In genomic region chr11:47257518-47258316, GRCh38 we compare ENCODE assay signal across 1 cellular context.
TF ChIP-seq lines count a peak whose summit lies in the region.

TSS of gene NR1H3 (plus strand) at chr11:47257996. CDS start at chr11:47259217, 1,221 bp downstream.

TF ChIP-seq in K562, 482 proteins besides CTCF, POLR2A, EP300 and RAD21 (continued from another document and continues in another):
- TF ChIP-seq SMAD1 (IDR thresholded peaks at IDR 0.05; ENCODE audit: low read depth, low read length, partially characterized antibody) = no peak
- peak; percentile 37; the same call in 1 of the 2 replicates for TF ChIP-seq RBFOX2 (IDR thresholded peaks at IDR 0.05; ENCODE audit: low read depth, low read length)
- no peak for TF ChIP-seq SREBF1 (IDR thresholded peaks at IDR 0.05; ENCODE audit: borderline replicate concordance, low read depth, low read length)
- TF ChIP-seq, protein P1, sequence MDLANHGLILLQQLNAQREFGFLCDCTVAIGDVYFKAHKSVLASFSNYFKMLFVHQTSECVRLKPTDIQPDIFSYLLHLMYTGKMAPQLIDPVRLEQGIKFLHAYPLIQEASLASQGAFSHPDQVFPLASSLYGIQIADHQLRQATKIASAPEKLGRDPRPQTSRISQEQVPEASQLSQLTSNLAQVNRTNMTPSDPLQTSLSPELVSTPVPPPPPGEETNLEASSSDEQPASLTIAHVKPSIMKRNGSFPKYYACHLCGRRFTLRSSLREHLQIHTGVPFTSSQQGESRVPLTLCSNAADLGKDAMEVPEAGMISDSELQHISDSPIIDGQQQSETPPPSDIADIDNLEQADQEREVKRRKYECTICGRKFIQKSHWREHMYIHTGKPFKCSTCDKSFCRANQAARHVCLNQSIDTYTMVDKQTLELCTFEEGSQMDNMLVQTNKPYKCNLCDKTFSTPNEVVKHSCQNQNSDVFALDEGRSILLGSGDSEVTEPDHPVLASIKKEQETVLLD (IDR thresholded peaks at IDR 0.05) = no peak
- no peak for TF ChIP-seq CREB3 (tag; conservative IDR thresholded peaks at IDR 0.05; ENCODE audit: low read depth)
- peak; percentile 33; the same call in 1 of the 2 replicates for TF ChIP-seq PHF8 (IDR thresholded peaks at IDR 0.05; ENCODE audit: borderline replicate concordance, low read length)
- no peak for TF ChIP-seq MIER1 (IDR thresholded peaks at IDR 0.05; ENCODE audit: low read depth)
- no peak for TF ChIP-seq ZNF780A (CRISPR knock-in tag; IDR thresholded peaks at IDR 0.05)
- TF ChIP-seq, protein P2, sequence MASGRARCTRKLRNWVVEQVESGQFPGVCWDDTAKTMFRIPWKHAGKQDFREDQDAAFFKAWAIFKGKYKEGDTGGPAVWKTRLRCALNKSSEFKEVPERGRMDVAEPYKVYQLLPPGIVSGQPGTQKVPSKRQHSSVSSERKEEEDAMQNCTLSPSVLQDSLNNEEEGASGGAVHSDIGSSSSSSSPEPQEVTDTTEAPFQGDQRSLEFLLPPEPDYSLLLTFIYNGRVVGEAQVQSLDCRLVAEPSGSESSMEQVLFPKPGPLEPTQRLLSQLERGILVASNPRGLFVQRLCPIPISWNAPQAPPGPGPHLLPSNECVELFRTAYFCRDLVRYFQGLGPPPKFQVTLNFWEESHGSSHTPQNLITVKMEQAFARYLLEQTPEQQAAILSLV (tag; IDR thresholded peaks at IDR 0.05) = no peak
- no peak for TF ChIP-seq SLC30A9 (CRISPR knock-in tag; IDR thresholded peaks at IDR 0.05)
- no peak for TF ChIP-seq PYGO2 (tag; IDR thresholded peaks at IDR 0.05)
- peak; percentile 95 for TF ChIP-seq CEBPB (tag; IDR thresholded peaks at IDR 0.05)
- no peak for TF ChIP-seq HNRNPK (IDR thresholded peaks at IDR 0.05; ENCODE audit: low read depth, low read length, poor library complexity, severe bottlenecking)
- 0 out of 2 replicates have a peak, but pooled peaks have one; percentile 34 for TF ChIP-seq KLF16 (IDR thresholded peaks at IDR 0.05)
- no peak for TF ChIP-seq FOXJ3 (CRISPR knock-in tag; IDR thresholded peaks at IDR 0.05)
- TF ChIP-seq MTA1 (IDR thresholded peaks at IDR 0.05; ENCODE audit: borderline replicate concordance) = no peak
- TF ChIP-seq MAZ (CRISPR knock-in tag; conservative IDR thresholded peaks at IDR 0.05 in 1 of 2, IDR thresholded peaks at IDR 0.05 in 1 of 2) = peak in 1 of 2 experiments; percentile 68; a peak in 3 of 4 replicates
- peak; percentile 45 for TF ChIP-seq POLR2G (IDR thresholded peaks at IDR 0.05; ENCODE audit: low read depth, low read length)
- TF ChIP-seq POLR3A (IDR thresholded peaks at IDR 0.05; ENCODE audit: borderline replicate concordance, extremely low read depth, insufficient read depth, insufficient read length) = no peak
- TF ChIP-seq, protein P3, sequence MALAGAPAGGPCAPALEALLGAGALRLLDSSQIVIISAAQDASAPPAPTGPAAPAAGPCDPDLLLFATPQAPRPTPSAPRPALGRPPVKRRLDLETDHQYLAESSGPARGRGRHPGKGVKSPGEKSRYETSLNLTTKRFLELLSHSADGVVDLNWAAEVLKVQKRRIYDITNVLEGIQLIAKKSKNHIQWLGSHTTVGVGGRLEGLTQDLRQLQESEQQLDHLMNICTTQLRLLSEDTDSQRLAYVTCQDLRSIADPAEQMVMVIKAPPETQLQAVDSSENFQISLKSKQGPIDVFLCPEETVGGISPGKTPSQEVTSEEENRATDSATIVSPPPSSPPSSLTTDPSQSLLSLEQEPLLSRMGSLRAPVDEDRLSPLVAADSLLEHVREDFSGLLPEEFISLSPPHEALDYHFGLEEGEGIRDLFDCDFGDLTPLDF (CRISPR knock-in tag; IDR thresholded peaks at IDR 0.05) = no peak
- TF ChIP-seq U2AF2 (optimal IDR thresholded peaks at IDR 0.05; ENCODE audit: low read depth, low read length) = no peak
- no peak for TF ChIP-seq ELF2 (CRISPR knock-in tag; IDR thresholded peaks at IDR 0.05)
- TF ChIP-seq ZNF778 (CRISPR knock-in tag; IDR thresholded peaks at IDR 0.05) = no peak
- TF ChIP-seq RBM25 (IDR thresholded peaks at IDR 0.05; ENCODE audit: low read depth, low read length, severe bottlenecking) = no peak
- TF ChIP-seq BRF1 (IDR thresholded peaks at IDR 0.05; ENCODE audit: borderline replicate concordance, extremely low read depth, insufficient read length) = no peak
- TF ChIP-seq BCLAF1 (IDR thresholded peaks at IDR 0.05; ENCODE audit: borderline replicate concordance in 1 of 2, control insufficient read depth in 1 of 2, low read depth in 2 of 2, low read length in 1 of 2) = no peak
- TF ChIP-seq, protein P4, sequence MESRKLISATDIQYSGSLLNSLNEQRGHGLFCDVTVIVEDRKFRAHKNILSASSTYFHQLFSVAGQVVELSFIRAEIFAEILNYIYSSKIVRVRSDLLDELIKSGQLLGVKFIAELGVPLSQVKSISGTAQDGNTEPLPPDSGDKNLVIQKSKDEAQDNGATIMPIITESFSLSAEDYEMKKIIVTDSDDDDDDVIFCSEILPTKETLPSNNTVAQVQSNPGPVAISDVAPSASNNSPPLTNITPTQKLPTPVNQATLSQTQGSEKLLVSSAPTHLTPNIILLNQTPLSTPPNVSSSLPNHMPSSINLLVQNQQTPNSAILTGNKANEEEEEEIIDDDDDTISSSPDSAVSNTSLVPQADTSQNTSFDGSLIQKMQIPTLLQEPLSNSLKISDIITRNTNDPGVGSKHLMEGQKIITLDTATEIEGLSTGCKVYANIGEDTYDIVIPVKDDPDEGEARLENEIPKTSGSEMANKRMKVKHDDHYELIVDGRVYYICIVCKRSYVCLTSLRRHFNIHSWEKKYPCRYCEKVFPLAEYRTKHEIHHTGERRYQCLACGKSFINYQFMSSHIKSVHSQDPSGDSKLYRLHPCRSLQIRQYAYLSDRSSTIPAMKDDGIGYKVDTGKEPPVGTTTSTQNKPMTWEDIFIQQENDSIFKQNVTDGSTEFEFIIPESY (CRISPR knock-in tag; IDR thresholded peaks at IDR 0.05) = no peak
- peak; percentile 65; the same call in 1 of the 2 replicates for TF ChIP-seq OTX1 (CRISPR knock-in tag; IDR thresholded peaks at IDR 0.05)
- TF ChIP-seq SRF (CRISPR knock-in tag; IDR thresholded peaks at IDR 0.05) = no peak
- TF ChIP-seq CBFA2T2 (conservative IDR thresholded peaks at IDR 0.05) = no peak
- TF ChIP-seq, protein P5, sequence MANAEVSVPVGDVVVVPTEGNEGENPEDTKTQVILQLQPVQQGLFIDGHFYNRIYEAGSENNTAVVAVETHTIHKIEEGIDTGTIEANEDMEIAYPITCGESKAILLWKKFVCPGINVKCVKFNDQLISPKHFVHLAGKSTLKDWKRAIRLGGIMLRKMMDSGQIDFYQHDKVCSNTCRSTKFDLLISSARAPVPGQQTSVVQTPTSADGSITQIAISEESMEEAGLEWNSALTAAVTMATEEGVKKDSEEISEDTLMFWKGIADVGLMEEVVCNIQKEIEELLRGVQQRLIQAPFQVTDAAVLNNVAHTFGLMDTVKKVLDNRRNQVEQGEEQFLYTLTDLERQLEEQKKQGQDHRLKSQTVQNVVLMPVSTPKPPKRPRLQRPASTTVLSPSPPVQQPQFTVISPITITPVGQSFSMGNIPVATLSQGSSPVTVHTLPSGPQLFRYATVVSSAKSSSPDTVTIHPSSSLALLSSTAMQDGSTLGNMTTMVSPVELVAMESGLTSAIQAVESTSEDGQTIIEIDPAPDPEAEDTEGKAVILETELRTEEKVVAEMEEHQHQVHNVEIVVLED (CRISPR knock-in tag; IDR thresholded peaks at IDR 0.05) = no peak
- 0 out of 2 replicates have a peak, but pooled peaks have one; percentile 22 for TF ChIP-seq CXXC5 (CRISPR knock-in tag; IDR thresholded peaks at IDR 0.05)
- TF ChIP-seq, protein P6, sequence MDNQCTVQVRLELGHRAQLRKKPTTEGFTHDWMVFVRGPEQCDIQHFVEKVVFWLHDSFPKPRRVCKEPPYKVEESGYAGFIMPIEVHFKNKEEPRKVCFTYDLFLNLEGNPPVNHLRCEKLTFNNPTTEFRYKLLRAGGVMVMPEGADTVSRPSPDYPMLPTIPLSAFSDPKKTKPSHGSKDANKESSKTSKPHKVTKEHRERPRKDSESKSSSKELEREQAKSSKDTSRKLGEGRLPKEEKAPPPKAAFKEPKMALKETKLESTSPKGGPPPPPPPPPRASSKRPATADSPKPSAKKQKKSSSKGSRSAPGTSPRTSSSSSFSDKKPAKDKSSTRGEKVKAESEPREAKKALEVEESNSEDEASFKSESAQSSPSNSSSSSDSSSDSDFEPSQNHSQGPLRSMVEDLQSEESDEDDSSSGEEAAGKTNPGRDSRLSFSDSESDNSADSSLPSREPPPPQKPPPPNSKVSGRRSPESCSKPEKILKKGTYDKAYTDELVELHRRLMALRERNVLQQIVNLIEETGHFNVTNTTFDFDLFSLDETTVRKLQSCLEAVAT (IDR thresholded peaks at IDR 0.05) = no peak
- TF ChIP-seq, protein P7, sequence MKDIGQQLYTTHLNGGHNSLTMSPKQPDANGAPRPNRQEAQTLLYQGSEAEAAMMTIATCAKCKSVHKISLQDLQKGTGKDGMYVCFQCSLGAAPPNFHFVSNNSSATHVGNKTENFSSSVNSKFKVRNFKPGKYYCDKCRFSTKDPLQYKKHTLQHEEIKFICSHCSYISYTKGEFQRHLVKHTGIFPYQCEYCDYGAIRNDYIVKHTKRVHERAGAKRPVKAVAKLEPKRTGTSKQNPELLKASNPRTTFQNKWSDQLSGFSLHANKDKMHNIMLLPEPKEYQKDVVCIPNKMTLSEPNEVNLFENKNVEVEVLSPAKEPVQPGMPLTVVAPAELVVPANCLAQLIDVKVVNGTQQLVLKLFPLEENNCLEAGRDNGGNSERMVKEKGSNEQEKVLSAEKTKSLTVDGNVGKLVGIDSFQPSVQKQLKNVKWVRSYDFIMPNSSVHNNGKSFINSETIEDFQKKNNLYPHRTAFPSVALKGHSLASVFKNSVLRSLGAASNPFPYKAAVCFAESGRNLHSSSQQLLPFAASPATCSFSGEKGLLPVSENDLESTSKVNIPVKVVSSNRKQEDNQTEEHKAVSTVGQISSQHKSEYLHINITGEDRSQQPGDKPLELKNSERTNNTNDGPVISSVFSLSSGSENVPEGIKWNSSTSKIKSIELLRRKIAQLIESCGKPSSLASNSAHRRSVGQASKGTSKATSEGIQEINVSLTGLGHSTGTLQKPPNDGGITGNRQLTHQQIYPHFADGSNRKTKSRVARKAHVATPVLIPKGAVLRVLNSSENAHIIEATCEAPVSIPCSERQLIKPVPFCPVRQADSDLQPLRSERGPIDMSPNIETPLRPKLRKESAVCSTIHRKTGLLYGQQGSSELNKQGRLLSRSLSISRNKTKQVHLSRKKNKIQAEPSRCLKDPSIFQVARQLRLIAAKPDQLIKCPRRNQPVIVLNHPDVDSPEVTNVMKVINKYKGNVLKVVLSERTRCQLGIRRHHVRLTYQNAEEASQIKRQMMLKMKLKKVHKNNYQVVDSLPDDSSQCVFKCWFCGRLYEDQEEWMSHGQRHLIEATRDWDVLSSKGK (CRISPR knock-in tag; IDR thresholded peaks at IDR 0.05) = no peak
- TF ChIP-seq, protein P8, sequence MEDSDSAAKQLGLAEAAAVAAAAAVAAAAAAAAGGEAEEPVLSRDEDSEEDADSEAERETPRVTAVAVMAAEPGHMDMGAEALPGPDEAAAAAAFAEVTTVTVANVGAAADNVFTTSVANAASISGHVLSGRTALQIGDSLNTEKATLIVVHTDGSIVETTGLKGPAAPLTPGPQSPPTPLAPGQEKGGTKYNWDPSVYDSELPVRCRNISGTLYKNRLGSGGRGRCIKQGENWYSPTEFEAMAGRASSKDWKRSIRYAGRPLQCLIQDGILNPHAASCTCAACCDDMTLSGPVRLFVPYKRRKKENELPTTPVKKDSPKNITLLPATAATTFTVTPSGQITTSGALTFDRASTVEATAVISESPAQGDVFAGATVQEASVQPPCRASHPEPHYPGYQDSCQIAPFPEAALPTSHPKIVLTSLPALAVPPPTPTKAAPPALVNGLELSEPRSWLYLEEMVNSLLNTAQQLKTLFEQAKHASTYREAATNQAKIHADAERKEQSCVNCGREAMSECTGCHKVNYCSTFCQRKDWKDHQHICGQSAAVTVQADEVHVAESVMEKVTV (CRISPR knock-in tag; IDR thresholded peaks at IDR 0.05) = peak; percentile 42
- no peak for TF ChIP-seq HSF4 (CRISPR knock-in tag; IDR thresholded peaks at IDR 0.05; ENCODE audit: borderline replicate concordance)
- TF ChIP-seq CBX5 (IDR thresholded peaks at IDR 0.05; ENCODE audit: borderline replicate concordance, low read depth) = no peak
- TF ChIP-seq, protein P9, sequence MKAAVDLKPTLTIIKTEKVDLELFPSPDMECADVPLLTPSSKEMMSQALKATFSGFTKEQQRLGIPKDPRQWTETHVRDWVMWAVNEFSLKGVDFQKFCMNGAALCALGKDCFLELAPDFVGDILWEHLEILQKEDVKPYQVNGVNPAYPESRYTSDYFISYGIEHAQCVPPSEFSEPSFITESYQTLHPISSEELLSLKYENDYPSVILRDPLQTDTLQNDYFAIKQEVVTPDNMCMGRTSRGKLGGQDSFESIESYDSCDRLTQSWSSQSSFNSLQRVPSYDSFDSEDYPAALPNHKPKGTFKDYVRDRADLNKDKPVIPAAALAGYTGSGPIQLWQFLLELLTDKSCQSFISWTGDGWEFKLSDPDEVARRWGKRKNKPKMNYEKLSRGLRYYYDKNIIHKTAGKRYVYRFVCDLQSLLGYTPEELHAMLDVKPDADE (conservative IDR thresholded peaks at IDR 0.05; ENCODE audit: control insufficient read depth, low read depth, low read length) = no peak
